In the genomic region with DNA sequence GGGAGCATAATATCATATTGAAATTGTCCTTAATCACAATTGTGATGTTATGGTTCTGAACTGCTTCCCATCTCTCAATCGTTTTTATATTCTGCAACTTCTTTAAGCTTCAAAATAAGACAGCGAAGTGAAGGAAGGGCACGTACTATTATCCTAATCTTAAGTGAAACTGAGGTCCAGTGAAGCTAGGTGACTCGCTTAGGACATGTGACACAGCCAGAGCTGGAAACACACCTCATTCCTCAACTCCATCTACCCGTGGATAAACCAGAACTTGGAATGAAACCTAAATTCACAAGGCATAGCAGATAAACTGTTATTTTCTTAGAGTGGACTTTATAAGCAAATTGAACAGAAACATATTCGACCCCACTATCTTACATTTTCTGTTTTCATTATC, we compare ENCODE assay signal across 23 cellular contexts.
"Had no signal": no experiment of that assay in that cellular context is flagged by ENCODE, and none has a peak within 500 bp of the region (broad histone marks: within the 10 kb centered on the region; RNA-seq: fewer than 3 reads in every experiment).

No MANE protein-coding gene starts in this region.

- H3K27ac ChIP-seq: colonic mucosa, epithelial cell of prostate, esophagus squamous epithelium, gastrocnemius medialis, hepatocyte, left lung, lower lobe of right lung had no signal

- H3K9me3 ChIP-seq: colonic mucosa, esophagus squamous epithelium, gastrocnemius medialis, left lung, lower lobe of right lung, mucosa of descending colon had no signal

- H3K27me3 ChIP-seq: colonic mucosa, esophagus squamous epithelium, gastrocnemius medialis, hepatocyte, left lung had no signal

- DNase-seq: colonic mucosa; cortex of kidney; effector CD8-positive, alpha-beta T cell; effector memory CD8-positive, alpha-beta T cell; esophagus squamous epithelium; foreskin fibroblast; foreskin melanocyte; gastrocnemius medialis; glutamatergic neuron; hypothalamus; immature natural killer cell; islet precursor cell; kidney; kidney glomerular epithelial cell; left cardiac atrium; left lung; left ventricle myocardium superior; lower lobe of right lung; mesenchymal stem cell; mucosa of descending colon; naive B cell had no signal

- ATAC-seq: effector memory CD8-positive, alpha-beta T cell; gastrocnemius medialis; left cardiac atrium; left lung; left ventricle myocardium superior; lower lobe of right lung; mucosa of descending colon had no signal

- H3K4me3 ChIP-seq: colonic mucosa, esophagus squamous epithelium, gastrocnemius medialis, hepatocyte, left lung, lower lobe of right lung, mucosa of descending colon had no signal

- H3K36me3 ChIP-seq: colonic mucosa, esophagus squamous epithelium, gastrocnemius medialis, left lung, lower lobe of right lung had no signal

- H3K4me1 ChIP-seq: colonic mucosa, esophagus squamous epithelium, gastrocnemius medialis, left lung, lower lobe of right lung had no signal
